ENCODE assay signal across 10 cellular contexts in genomic region chr9:6592791-6593190, GRCh38. TPM values are rescaled to one million over a fixed set of nuclear protein-coding genes. Genes with fewer than 3 reads are reported as not detected.
"Had no signal": no experiment of that assay in that cellular context is flagged by ENCODE, and none has a peak within 500 bp of the region (broad histone marks: within the 10 kb centered on the region; RNA-seq: fewer than 3 reads in every experiment).

No MANE protein-coding gene starts in this region.

- ATAC-seq: K562 had no signal

- H3K4me3 ChIP-seq: GM23248, K562 had no signal

- H2AFZ ChIP-seq: GM23248 had no signal

- DNase-seq: GM23248, GOT3, H7, HCEC 1CT, IMR-90, Kasumi-1, KG1 had no signal

- H3K9ac ChIP-seq: GM23248 had no signal

- FAIRE-seq: K562 had no signal

- H3K27ac ChIP-seq: GM23248, HL-60 had no signal

RNA-seq across cellular contexts. Expression of gene GLDC, which starts 52.7 kb away (rescaled TPM):
- total RNA-seq: H4 had no signal
